Comparison of ENCODE assay signal across 30 cellular contexts in the genomic region with DNA sequence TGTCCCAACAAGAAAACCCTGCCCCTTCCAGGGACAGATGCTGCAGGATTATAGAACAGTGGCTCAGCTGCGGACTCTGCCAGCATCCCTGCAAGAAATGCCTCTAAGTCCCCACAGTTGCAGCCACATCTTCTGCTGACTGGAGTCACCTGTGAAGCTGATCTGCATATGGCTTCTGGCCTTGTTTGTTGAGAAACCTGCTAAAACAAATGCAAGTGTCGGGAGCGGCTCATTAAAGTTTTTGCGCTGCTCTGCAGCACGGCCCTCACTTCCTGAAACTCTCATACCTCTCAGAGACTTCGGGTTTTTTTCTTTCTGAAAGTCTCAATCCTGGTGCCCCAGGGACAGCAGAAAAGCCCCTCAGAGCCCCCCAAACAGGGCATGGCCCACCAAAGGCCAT.
"Had no signal": no experiment of that assay in that cellular context is flagged by ENCODE, and none has a peak within 500 bp of the region (broad histone marks: within the 10 kb centered on the region; RNA-seq: fewer than 3 reads in every experiment).

No MANE protein-coding gene starts in this region.

- H3K27ac Mint-ChIP-seq: activated naive CD8-positive, alpha-beta T cell treated with anti-CD3 and anti-CD28 coated beads, Interleukin-2, amount 50 U/mL, for 24 hours; activated T-cell treated with anti-CD3 and anti-CD28 coated beads, Interleukin-2, amount 50 U/mL, for 72 hours; dendritic cell treated with granulocyte-macrophage colony-stimulating factor and Interleukin-4, amounts not matched to agents 40 ng/mL and 50 ng/mL, for 4 days; stimulated activated memory B cell treated with anti-CD40 and anti-IgM and Interleukin-4, amounts not matched to agents 10 μg/mL and 1 μg/mL and 100 μg/mL, for 72 hours had no signal

- H3K9me3 Mint-ChIP-seq: activated naive CD8-positive, alpha-beta T cell treated with anti-CD3 and anti-CD28 coated beads, Interleukin-2, amount 50 U/mL, for 24 hours; activated T-cell treated with anti-CD3 and anti-CD28 coated beads, Interleukin-2, amount 50 U/mL, for 72 hours; dendritic cell treated with granulocyte-macrophage colony-stimulating factor and Interleukin-4, amounts not matched to agents 40 ng/mL and 50 ng/mL, for 4 days; neural crest cell had no signal

- H3K9me3 ChIP-seq: body of pancreas, heart right ventricle, lower lobe of right lung, stomach, suprapubic skin, vagina had no signal

- H3K36me3 ChIP-seq: cardiac muscle cell, heart right ventricle, lower lobe of right lung, stomach, suprapubic skin, vagina had no signal

- DNase-seq: activated CD4-positive, alpha-beta T cell treated with anti-CD3 and anti-CD28 coated beads for 4 hours; activated CD4-positive, alpha-beta T cell treated with anti-CD3 and anti-CD28 coated beads, Interleukin-2, amount 50 U/mL, for 48 hours; activated CD4-positive, CD25-positive, alpha-beta regulatory T cell; activated effector memory CD4-positive, alpha-beta T cell treated with anti-CD3 and anti-CD28 coated beads, Interleukin-2, amount 50 U/mL, for 16 hours; activated naive CD4-positive, alpha-beta T cell treated with anti-CD3 and anti-CD28 coated beads, Interleukin-2, amount 50 U/mL, for 16 hours; activated naive CD8-positive, alpha-beta T cell treated with anti-CD3 and anti-CD28 coated beads, Interleukin-2, amount 50 U/mL, for 24 hours; activated T-cell treated with anti-CD3 and anti-CD28 coated beads, Interleukin-2, amount 50 U/mL, for 72 hours; anterior cingulate cortex; body of pancreas; effector CD4-positive, alpha-beta T cell; erythroblast; foreskin fibroblast; heart right ventricle; lower lobe of right lung; mesendoderm; naive B cell; posterior cingulate gyrus; small intestine; stimulated activated CD4-positive, alpha-beta T cell treated with anti-CD3 and anti-CD28 coated beads, Interleukin-15, amount 100 ng/mL, for 24 hours; stomach; T1000; trophoblast cell had no signal

- H3K4me1 ChIP-seq: body of pancreas, lower lobe of right lung, suprapubic skin, vagina had no signal

- ATAC-seq: activated naive CD8-positive, alpha-beta T cell treated with anti-CD3 and anti-CD28 coated beads, Interleukin-2, amount 50 U/mL, for 24 hours; activated T-cell treated with anti-CD3 and anti-CD28 coated beads, Interleukin-2, amount 50 U/mL, for 72 hours; body of pancreas; heart right ventricle; left lobe of liver; lower lobe of right lung; sciatic nerve; stimulated activated memory B cell treated with anti-CD40 and anti-IgM and Interleukin-4, amounts not matched to agents 10 μg/mL and 1 μg/mL and 100 μg/mL, for 72 hours had no signal

- H3K4me3 ChIP-seq: body of pancreas, cardiac muscle cell, heart right ventricle, lower lobe of right lung, stomach, suprapubic skin, vagina had no signal

- H3K36me3 Mint-ChIP-seq: naive B cell; stimulated activated memory B cell treated with anti-CD40 and anti-IgM and Interleukin-4, amounts not matched to agents 10 μg/mL and 1 μg/mL and 100 μg/mL, for 72 hours had no signal

- H3K27me3 Mint-ChIP-seq: activated naive CD8-positive, alpha-beta T cell treated with anti-CD3 and anti-CD28 coated beads, Interleukin-2, amount 50 U/mL, for 24 hours; naive B cell; stimulated activated memory B cell treated with anti-CD40 and anti-IgM and Interleukin-4, amounts not matched to agents 10 μg/mL and 1 μg/mL and 100 μg/mL, for 72 hours had no signal

- H3K4me1 Mint-ChIP-seq: stimulated activated memory B cell treated with anti-CD40 and anti-IgM and Interleukin-4, amounts not matched to agents 10 μg/mL and 1 μg/mL and 100 μg/mL, for 72 hours had no signal

- H3K4me3 Mint-ChIP-seq: activated naive CD8-positive, alpha-beta T cell treated with anti-CD3 and anti-CD28 coated beads, Interleukin-2, amount 50 U/mL, for 24 hours; activated T-cell treated with anti-CD3 and anti-CD28 coated beads, Interleukin-2, amount 50 U/mL, for 72 hours; dendritic cell treated with granulocyte-macrophage colony-stimulating factor and Interleukin-4, amounts not matched to agents 40 ng/mL and 50 ng/mL, for 4 days; neural crest cell; stimulated activated memory B cell treated with anti-CD40 and anti-IgM and Interleukin-4, amounts not matched to agents 10 μg/mL and 1 μg/mL and 100 μg/mL, for 72 hours had no signal

- H3K27me3 ChIP-seq: body of pancreas, cardiac muscle cell, stomach, suprapubic skin, vagina had no signal

- H3K27ac ChIP-seq: body of pancreas, cardiac muscle cell, heart right ventricle, lower lobe of right lung, stomach, suprapubic skin, vagina had no signal
